Comparison of ENCODE assay signal across 1 cellular context in the genomic region with DNA sequence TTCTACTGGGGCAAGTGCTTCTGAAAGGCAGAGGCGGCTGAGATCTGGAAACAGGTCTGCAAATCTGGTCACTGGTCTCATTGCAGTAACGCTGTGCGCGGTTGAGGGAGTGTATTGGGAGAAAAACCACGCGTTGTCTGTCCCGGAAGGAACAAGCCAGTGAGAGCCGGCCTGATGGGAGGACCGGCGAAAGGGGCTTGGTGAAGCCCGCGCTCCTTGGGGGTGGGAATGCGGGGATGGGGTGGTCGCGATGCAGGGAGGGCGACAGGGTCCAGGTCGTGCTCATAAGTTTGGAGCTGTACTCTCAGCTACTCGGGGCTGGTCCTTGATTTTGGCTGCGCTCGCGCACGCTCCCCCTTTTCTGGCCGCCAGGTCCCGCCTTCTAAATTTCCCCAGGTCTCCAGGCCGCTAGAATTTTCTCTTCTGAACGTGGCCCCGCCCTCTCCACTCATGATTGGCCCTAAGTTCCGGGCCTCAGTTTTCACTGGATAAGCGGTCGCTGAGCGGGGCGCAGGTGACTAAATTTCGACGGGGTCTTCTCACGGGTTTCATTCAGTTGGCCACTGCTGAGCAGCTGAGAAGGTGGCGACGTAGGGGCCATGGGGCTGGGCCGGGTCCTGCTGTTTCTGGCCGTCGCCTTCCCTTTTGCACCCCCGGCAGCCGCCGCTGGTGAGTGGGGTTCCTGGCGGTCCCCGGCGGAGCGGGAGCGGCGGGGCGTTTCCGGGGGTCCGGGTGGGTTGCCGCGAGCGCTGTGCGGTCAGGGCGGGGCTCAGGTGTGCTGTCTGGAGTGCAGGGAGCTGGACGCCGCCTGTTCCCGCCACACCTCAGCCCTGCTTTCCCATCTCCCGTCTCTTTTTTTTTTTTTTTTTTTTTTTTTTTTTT.
TF ChIP-seq lines count a peak whose summit lies in the region.

Gene MICB (plus strand): TSS at position 551 of the 882 bp plus-strand sequence. CDS start 49 bp downstream, at position 600.

TF ChIP-seq in HepG2, 621 proteins besides CTCF, POLR2A, EP300 and RAD21 (continued from another document and continues in another):
- TF ChIP-seq, protein P1, sequence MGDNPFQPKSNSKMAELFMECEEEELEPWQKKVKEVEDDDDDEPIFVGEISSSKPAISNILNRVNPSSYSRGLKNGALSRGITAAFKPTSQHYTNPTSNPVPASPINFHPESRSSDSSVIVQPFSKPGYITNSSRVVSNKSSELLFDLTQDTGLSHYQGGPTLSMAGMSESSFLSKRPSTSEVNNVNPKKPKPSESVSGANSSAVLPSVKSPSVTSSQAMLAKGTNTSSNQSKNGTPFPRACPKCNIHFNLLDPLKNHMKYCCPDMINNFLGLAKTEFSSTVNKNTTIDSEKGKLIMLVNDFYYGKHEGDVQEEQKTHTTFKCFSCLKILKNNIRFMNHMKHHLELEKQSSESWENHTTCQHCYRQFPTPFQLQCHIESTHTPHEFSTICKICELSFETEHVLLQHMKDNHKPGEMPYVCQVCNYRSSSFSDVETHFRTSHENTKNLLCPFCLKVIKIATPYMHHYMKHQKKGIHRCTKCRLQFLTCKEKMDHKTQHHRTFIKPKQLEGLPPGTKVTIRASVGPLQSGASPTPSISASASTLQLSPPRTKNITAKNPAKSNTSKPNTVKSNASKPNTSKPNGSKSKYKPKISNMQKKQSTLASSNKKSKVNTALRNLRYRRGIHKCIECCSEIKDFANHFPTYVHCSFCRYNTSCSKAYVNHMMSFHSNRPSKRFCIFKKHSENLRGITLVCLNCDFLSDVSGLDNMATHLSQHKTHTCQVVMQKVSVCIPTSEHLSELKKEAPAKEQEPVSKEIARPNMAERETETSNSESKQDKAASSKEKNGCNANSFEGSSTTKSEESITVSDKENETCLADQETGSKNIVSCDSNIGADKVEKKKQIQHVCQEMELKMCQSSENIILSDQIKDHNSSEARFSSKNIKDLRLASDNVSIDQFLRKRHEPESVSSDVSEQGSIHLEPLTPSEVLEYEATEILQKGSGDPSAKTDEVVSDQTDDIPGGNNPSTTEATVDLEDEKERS (CRISPR knock-in tag; IDR thresholded peaks at IDR 0.05): peak; percentile 64; the same call in 1 of the 2 replicates
- TF ChIP-seq, protein P2, sequence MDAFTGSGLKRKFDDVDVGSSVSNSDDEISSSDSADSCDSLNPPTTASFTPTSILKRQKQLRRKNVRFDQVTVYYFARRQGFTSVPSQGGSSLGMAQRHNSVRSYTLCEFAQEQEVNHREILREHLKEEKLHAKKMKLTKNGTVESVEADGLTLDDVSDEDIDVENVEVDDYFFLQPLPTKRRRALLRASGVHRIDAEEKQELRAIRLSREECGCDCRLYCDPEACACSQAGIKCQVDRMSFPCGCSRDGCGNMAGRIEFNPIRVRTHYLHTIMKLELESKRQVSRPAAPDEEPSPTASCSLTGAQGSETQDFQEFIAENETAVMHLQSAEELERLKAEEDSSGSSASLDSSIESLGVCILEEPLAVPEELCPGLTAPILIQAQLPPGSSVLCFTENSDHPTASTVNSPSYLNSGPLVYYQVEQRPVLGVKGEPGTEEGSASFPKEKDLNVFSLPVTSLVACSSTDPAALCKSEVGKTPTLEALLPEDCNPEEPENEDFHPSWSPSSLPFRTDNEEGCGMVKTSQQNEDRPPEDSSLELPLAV (CRISPR knock-in tag; conservative IDR thresholded peaks at IDR 0.05; ENCODE audit: low read depth): no peak
- TF ChIP-seq HINFP (CRISPR knock-in tag; IDR thresholded peaks at IDR 0.05; ENCODE audit: low read depth): no peak
- TF ChIP-seq MLLT10 (CRISPR knock-in tag; IDR thresholded peaks at IDR 0.05): no peak
- TF ChIP-seq NFE2 (CRISPR knock-in tag; IDR thresholded peaks at IDR 0.05): no peak
- TF ChIP-seq RFX3 (CRISPR knock-in tag; IDR thresholded peaks at IDR 0.05): no peak
- no peak; the same call in 1 of the 2 replicates for TF ChIP-seq RNF219 (CRISPR knock-in tag; IDR thresholded peaks at IDR 0.05)
- TF ChIP-seq SIX1 (CRISPR knock-in tag; IDR thresholded peaks at IDR 0.05; ENCODE audit: borderline replicate concordance): no peak
- TF ChIP-seq XRCC5 (optimal IDR thresholded peaks at IDR 0.05; ENCODE audit: low read length): peak; percentile 34
- TF ChIP-seq ZNF224 (CRISPR knock-in tag; IDR thresholded peaks at IDR 0.05): 0 out of 2 replicates have a peak, but pooled peaks have one; percentile 63
- TF ChIP-seq ZNF510 (CRISPR knock-in tag; IDR thresholded peaks at IDR 0.05; ENCODE audit: low read depth): no peak
- no peak for TF ChIP-seq ZSCAN5A (CRISPR knock-in tag; IDR thresholded peaks at IDR 0.05; ENCODE audit: borderline replicate concordance)
- no peak for TF ChIP-seq SMAD9 (CRISPR knock-in tag; IDR thresholded peaks at IDR 0.05)
- TF ChIP-seq, protein P3, sequence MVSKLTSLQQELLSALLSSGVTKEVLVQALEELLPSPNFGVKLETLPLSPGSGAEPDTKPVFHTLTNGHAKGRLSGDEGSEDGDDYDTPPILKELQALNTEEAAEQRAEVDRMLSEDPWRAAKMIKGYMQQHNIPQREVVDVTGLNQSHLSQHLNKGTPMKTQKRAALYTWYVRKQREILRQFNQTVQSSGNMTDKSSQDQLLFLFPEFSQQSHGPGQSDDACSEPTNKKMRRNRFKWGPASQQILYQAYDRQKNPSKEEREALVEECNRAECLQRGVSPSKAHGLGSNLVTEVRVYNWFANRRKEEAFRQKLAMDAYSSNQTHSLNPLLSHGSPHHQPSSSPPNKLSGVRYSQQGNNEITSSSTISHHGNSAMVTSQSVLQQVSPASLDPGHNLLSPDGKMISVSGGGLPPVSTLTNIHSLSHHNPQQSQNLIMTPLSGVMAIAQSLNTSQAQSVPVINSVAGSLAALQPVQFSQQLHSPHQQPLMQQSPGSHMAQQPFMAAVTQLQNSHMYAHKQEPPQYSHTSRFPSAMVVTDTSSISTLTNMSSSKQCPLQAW (CRISPR knock-in tag; IDR thresholded peaks at IDR 0.05): 0 out of 2 replicates have a peak, but pooled peaks have one; percentile 59
- no peak for TF ChIP-seq DNMT1 (CRISPR knock-in tag; IDR thresholded peaks at IDR 0.05)
- no peak for TF ChIP-seq ZNF878 (CRISPR knock-in tag; IDR thresholded peaks at IDR 0.05)
- no peak for TF ChIP-seq DBP (CRISPR knock-in tag; IDR thresholded peaks at IDR 0.05; ENCODE audit: not compliant biosample characterization)
- TF ChIP-seq IKZF1 (IDR thresholded peaks at IDR 0.05): no peak
- no peak for TF ChIP-seq ZNF749 (CRISPR knock-in tag; IDR thresholded peaks at IDR 0.05; ENCODE audit: borderline replicate concordance)
- TF ChIP-seq, protein P4, sequence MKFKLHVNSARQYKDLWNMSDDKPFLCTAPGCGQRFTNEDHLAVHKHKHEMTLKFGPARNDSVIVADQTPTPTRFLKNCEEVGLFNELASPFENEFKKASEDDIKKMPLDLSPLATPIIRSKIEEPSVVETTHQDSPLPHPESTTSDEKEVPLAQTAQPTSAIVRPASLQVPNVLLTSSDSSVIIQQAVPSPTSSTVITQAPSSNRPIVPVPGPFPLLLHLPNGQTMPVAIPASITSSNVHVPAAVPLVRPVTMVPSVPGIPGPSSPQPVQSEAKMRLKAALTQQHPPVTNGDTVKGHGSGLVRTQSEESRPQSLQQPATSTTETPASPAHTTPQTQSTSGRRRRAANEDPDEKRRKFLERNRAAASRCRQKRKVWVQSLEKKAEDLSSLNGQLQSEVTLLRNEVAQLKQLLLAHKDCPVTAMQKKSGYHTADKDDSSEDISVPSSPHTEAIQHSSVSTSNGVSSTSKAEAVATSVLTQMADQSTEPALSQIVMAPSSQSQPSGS (CRISPR knock-in tag; IDR thresholded peaks at IDR 0.05): no peak
- no peak for TF ChIP-seq ZNF253 (CRISPR knock-in tag; IDR thresholded peaks at IDR 0.05; ENCODE audit: borderline replicate concordance)
- TF ChIP-seq ZNF124 (CRISPR knock-in tag; IDR thresholded peaks at IDR 0.05): no peak
- TF ChIP-seq ZNF546 (CRISPR knock-in tag; conservative IDR thresholded peaks at IDR 0.05): peak; percentile 65; the same call in 1 of the 2 replicates
- TF ChIP-seq PAWR (CRISPR knock-in tag; IDR thresholded peaks at IDR 0.05; ENCODE audit: borderline replicate concordance): no peak
- TF ChIP-seq KAT7 (CRISPR knock-in tag; IDR thresholded peaks at IDR 0.05; ENCODE audit: borderline replicate concordance): peak; percentile 59; the same call in 1 of the 2 replicates
- no peak for TF ChIP-seq SRSF4 (IDR thresholded peaks at IDR 0.05; ENCODE audit: low read depth, low read length, poor library complexity, severe bottlenecking)
- TF ChIP-seq, protein P5, sequence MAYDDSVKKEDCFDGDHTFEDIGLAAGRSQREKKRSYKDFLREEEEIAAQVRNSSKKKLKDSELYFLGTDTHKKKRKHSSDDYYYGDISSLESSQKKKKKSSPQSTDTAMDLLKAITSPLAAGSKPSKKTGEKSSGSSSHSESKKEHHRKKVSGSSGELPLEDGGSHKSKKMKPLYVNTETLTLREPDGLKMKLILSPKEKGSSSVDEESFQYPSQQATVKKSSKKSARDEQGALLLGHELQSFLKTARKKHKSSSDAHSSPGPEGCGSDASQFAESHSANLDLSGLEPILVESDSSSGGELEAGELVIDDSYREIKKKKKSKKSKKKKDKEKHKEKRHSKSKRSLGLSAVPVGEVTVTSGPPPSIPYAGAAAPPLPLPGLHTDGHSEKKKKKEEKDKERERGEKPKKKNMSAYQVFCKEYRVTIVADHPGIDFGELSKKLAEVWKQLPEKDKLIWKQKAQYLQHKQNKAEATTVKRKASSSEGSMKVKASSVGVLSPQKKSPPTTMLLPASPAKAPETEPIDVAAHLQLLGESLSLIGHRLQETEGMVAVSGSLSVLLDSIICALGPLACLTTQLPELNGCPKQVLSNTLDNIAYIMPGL (CRISPR knock-in tag; IDR thresholded peaks at IDR 0.05; ENCODE audit: borderline replicate concordance in 1 of 2, low read depth in 1 of 2): peak in 1 of 2 experiments; percentile 72; a peak in 2 of 4 replicates
- no peak for TF ChIP-seq ZBTB37 (CRISPR knock-in tag; IDR thresholded peaks at IDR 0.05)
- TF ChIP-seq, protein P6, sequence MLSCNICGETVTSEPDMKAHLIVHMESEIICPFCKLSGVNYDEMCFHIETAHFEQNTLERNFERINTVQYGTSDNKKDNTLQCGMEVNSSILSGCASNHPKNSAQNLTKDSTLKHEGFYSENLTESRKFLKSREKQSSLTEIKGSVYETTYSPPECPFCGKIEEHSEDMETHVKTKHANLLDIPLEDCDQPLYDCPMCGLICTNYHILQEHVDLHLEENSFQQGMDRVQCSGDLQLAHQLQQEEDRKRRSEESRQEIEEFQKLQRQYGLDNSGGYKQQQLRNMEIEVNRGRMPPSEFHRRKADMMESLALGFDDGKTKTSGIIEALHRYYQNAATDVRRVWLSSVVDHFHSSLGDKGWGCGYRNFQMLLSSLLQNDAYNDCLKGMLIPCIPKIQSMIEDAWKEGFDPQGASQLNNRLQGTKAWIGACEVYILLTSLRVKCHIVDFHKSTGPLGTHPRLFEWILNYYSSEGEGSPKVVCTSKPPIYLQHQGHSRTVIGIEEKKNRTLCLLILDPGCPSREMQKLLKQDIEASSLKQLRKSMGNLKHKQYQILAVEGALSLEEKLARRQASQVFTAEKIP (CRISPR knock-in tag; IDR thresholded peaks at IDR 0.05; ENCODE audit: borderline replicate concordance): no peak
